In the genomic region with DNA sequence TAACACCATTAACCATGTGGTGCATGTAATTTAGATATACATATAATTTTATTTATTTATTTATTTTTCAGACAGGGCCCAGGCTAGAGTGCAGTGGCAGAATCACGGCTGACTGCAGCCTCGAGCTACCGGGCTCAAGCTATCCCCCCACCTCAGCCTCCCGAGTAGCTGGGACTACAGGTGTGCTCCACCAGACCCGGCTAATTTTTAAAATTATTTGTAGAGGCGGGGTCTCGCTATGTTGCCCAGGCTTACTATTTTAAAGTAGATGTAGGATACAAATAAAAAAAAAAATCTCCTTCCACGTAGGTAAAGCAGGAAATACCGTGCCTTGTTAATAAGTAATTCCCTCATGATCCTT, we compare ENCODE assay signal across 8 cellular contexts. TPM values are rescaled to one million over a fixed set of nuclear protein-coding genes. Genes with fewer than 3 reads are reported as not detected.
DNase-seq lines count a peak whose midpoint lies in the region; ATAC-seq and TF ChIP-seq lines count a peak whose summit lies in the region.

No MANE protein-coding gene starts in this region.

- no peak for DNase-seq in H9
- no peak for DNase-seq in WTC11 (ENCODE audit: low spot score)
- no peak for DNase-seq in glutamatergic neuron
- no peak for DNase-seq in Kasumi-1 (lab: John Stamatoyannopoulos, UW)
- no peak for DNase-seq in T1000 (lab: John Stamatoyannopoulos, UW)
- DNase-seq in NCI-H1048 (lab: John Stamatoyannopoulos, UW): no peak

- TF ChIP-seq CTCF in H9 (conservative IDR thresholded peaks at IDR 0.05): no peak
- no peak for TF ChIP-seq CTCF in WTC11 (IDR thresholded peaks at IDR 0.05)
- no peak for TF ChIP-seq CTCF in glutamatergic neuron (IDR thresholded peaks at IDR 0.05; ENCODE audit: partially characterized antibody, unreplicated experiment)

- H2BK20ac ChIP-seq in H9 (ENCODE audit: low read depth, low read length, poor library complexity, severe bottlenecking): no peak overlapping the region

- peak overlapping the region; percentile 97 to 99 (median 97); a peak in 6 of 7 replicates for H3K27ac Mint-ChIP-seq in H9
- peak overlapping the region; percentile 95 for H3K27ac Mint-ChIP-seq in WTC11
- peak overlapping the region; percentile 94 for H3K27ac Mint-ChIP-seq in glutamatergic neuron (ENCODE audit: unreplicated experiment)

- no peak overlapping the region for H4K5ac ChIP-seq in H9 (ENCODE audit: insufficient read length, low read depth, low read length)

- POLR2A ChIA-PET in WTC11 (lab: Charles Lee): interaction anchor here (1.0 kb wide), 2 partner anchors 203 to 266 kb away, joined by 4 to 6 read pairs; a partner anchor contains a TSS

- H3K27me3 ChIP-seq in H9 (ENCODE audit: insufficient read depth, low read length) (no peaks in the 10 kb centered on the region; the same call in 1 of the 2 replicates), skeletal muscle tissue (ENCODE audit: control insufficient read depth in 3 of 3, insufficient read depth in 3 of 3, low read length in 3 of 3) (no peaks in the 10 kb centered on the region)

- no peaks in the 10 kb centered on the region for H4K20me1 ChIP-seq in H9 (ENCODE audit: control insufficient read depth, insufficient read depth, insufficient read length)

- H3K27ac ChIP-seq in H9 (ENCODE audit: insufficient read length, low read depth, low read length): no peak overlapping the region
- H3K27ac ChIP-seq in skeletal muscle tissue (ENCODE audit: low read depth, low read length): peak overlapping the region; percentile 99

- H3K18ac ChIP-seq in H9 (ENCODE audit: insufficient read length, low read depth, low read length): no peak overlapping the region

- H3K4me1 ChIP-seq in H9 (ENCODE audit: insufficient read depth, low read length): no peaks in the 10 kb centered on the region
- H3K4me1 ChIP-seq in skeletal muscle tissue (ENCODE audit: control insufficient read depth in 3 of 3, insufficient read depth in 3 of 3, low read length in 3 of 3): peaks cover 0 to 8% (median 2%) of the 10 kb centered on the region in 3 donors

- peaks cover 5% of the 10 kb centered on the region for H3K23me2 ChIP-seq in H9 (ENCODE audit: insufficient read length, low read depth, low read length, poor library complexity, severe bottlenecking)

- H3K4me1 Mint-ChIP-seq in H9 (peaks cover 0 to 4% of the 10 kb centered on the region in 2 experiments; a peak in 2 of 4 replicates), WTC11 (0 out of 2 replicates have a peak, but pooled peaks cover 3% of the 10 kb centered on the region), glutamatergic neuron (ENCODE audit: low read depth, unreplicated experiment) (no peaks in the 10 kb centered on the region)

- H3K14ac ChIP-seq in H9 (ENCODE audit: insufficient read depth, low read length): no peak overlapping the region

- H2BK120ac ChIP-seq in H9 (ENCODE audit: low read depth, low read length, poor library complexity, severe bottlenecking): peak overlapping the region; percentile 97

- H3K4ac ChIP-seq in H9 (ENCODE audit: low read depth, low read length): no peak overlapping the region; the same call in 1 of the 2 replicates

- H2BK15ac ChIP-seq in H9 (ENCODE audit: low read depth, low read length): no peak overlapping the region

- H3K4me3 Mint-ChIP-seq in H9: peak overlapping the region; percentile 90 to 94
- H3K4me3 Mint-ChIP-seq in WTC11: peak overlapping the region; percentile 91
- H3K4me3 Mint-ChIP-seq in glutamatergic neuron (ENCODE audit: unreplicated experiment): peak overlapping the region; percentile 91

- H3K79me1 ChIP-seq in H9 (ENCODE audit: insufficient read depth, low read depth, low read length, poor library complexity, severe bottlenecking): no peaks in the 10 kb centered on the region

- H3K36me3 ChIP-seq in skeletal muscle tissue (ENCODE audit: control insufficient read depth in 3 of 3, insufficient read depth in 3 of 3, low read length in 3 of 3): peaks cover 0 to 6% (median 3%) of the 10 kb centered on the region in 3 donors

- no peaks in the 10 kb centered on the region for H3K79me2 ChIP-seq in H9 (ENCODE audit: insufficient read depth, low read length)

- no peak overlapping the region for H2AFZ ChIP-seq in H9 (ENCODE audit: low read length)

- H3K9me3 Mint-ChIP-seq in H9: no peaks in the 10 kb centered on the region
- H3K9me3 Mint-ChIP-seq in WTC11: no peaks in the 10 kb centered on the region
- H3K9me3 Mint-ChIP-seq in glutamatergic neuron (ENCODE audit: unreplicated experiment): peaks cover 5% of the 10 kb centered on the region

- no peak overlapping the region for H3T11ph ChIP-seq in H9 (ENCODE audit: low read length)

- H3K9me3 ChIP-seq in H9 (ENCODE audit: control insufficient read depth, low read depth, low read length): no peaks in the 10 kb centered on the region
- H3K9me3 ChIP-seq in skeletal muscle tissue (ENCODE audit: control insufficient read depth in 3 of 3, low read length in 3 of 3): no peaks in the 10 kb centered on the region

- no peak overlapping the region for H4K8ac ChIP-seq in H9 (replicated peaks; ENCODE audit: insufficient read length, low read depth, low read length)

- H3K4me2 ChIP-seq in H9 (ENCODE audit: insufficient read depth, insufficient read length, low read length): no peak overlapping the region

- H3K23ac ChIP-seq in H9 (ENCODE audit: insufficient read length, low read depth, low read length): no peak overlapping the region

- H3K27me3 Mint-ChIP-seq in H9 (ENCODE audit: low read depth) (no peaks in the 10 kb centered on the region), WTC11 (ENCODE audit: low read depth) (peaks cover 2% of the 10 kb centered on the region; the same call in 1 of the 2 replicates), glutamatergic neuron (ENCODE audit: unreplicated experiment) (peaks cover 3% of the 10 kb centered on the region)

- ATAC-seq in WTC11 (no peak), HG02938 (IDR thresholded peaks at IDR 0.05; ENCODE audit: unreplicated experiment) (no peak)

- H3K4me3 ChIP-seq in skeletal muscle tissue (ENCODE audit: low read length in 3 of 3): peak overlapping the region; percentile 78 to 96 (median 96)

- no peak overlapping the region for H4K91ac ChIP-seq in H9 (ENCODE audit: insufficient read length, low read depth, low read length)

- no peak overlapping the region for H2BK12ac ChIP-seq in H9 (ENCODE audit: insufficient read length, low read depth, low read length)

- CTCF ChIA-PET in WTC11 (lab: Charles Lee): interaction anchor here (0.8 to 2.6 kb wide), 4 partner anchors 19 to 157 kb away, joined by 3 to 27 read pairs (median 4); a partner anchor contains a TSS

- no peak overlapping the region for H3K56ac ChIP-seq in H9 (ENCODE audit: insufficient read length, low read depth, low read length)

- no peak overlapping the region for H2BK5ac ChIP-seq in H9 (ENCODE audit: insufficient read length, low read length)

- H3K36me3 Mint-ChIP-seq in H9 (ENCODE audit: insufficient read depth in 1 of 3, low read depth in 3 of 3): peaks cover 0 to 4% (median 0%) of the 10 kb centered on the region in 3 experiments; a peak in 2 of 7 replicates
- H3K36me3 Mint-ChIP-seq in WTC11: no peaks in the 10 kb centered on the region
- no peaks in the 10 kb centered on the region for H3K36me3 Mint-ChIP-seq in glutamatergic neuron (ENCODE audit: unreplicated experiment)

- H2AK5ac ChIP-seq in H9 (ENCODE audit: insufficient read length, low read length): no peak overlapping the region

- H3K9ac ChIP-seq in H9 (ENCODE audit: extremely low read depth, insufficient read length, low read length) (no peak overlapping the region), skeletal muscle tissue (ENCODE audit: low read depth in 1 of 3, low read length in 3 of 3) (peak overlapping the region; percentile 63 to 98 (median 84))

- no CpG with 5 or more reads among the region's 9 CpGs for WGBS in H9 (ENCODE audit: extremely low coverage, insufficient read length, low lambda C conversion rate)

TF ChIP-seq in WTC11, 78 proteins besides CTCF, POLR2A, EP300 and RAD21 (continues in another document):
- TF ChIP-seq, protein P1, sequence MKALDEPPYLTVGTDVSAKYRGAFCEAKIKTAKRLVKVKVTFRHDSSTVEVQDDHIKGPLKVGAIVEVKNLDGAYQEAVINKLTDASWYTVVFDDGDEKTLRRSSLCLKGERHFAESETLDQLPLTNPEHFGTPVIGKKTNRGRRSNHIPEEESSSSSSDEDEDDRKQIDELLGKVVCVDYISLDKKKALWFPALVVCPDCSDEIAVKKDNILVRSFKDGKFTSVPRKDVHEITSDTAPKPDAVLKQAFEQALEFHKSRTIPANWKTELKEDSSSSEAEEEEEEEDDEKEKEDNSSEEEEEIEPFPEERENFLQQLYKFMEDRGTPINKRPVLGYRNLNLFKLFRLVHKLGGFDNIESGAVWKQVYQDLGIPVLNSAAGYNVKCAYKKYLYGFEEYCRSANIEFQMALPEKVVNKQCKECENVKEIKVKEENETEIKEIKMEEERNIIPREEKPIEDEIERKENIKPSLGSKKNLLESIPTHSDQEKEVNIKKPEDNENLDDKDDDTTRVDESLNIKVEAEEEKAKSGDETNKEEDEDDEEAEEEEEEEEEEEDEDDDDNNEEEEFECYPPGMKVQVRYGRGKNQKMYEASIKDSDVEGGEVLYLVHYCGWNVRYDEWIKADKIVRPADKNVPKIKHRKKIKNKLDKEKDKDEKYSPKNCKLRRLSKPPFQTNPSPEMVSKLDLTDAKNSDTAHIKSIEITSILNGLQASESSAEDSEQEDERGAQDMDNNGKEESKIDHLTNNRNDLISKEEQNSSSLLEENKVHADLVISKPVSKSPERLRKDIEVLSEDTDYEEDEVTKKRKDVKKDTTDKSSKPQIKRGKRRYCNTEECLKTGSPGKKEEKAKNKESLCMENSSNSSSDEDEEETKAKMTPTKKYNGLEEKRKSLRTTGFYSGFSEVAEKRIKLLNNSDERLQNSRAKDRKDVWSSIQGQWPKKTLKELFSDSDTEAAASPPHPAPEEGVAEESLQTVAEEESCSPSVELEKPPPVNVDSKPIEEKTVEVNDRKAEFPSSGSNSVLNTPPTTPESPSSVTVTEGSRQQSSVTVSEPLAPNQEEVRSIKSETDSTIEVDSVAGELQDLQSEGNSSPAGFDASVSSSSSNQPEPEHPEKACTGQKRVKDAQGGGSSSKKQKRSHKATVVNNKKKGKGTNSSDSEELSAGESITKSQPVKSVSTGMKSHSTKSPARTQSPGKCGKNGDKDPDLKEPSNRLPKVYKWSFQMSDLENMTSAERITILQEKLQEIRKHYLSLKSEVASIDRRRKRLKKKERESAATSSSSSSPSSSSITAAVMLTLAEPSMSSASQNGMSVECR (CRISPR knock-in tag; IDR thresholded peaks at IDR 0.05; ENCODE audit: borderline replicate concordance): no peak
- no peak for TF ChIP-seq GABPB1 (CRISPR knock-in tag; IDR thresholded peaks at IDR 0.05)

RNA-seq across cellular contexts. Expression of a gene that starts 0.4 kb away (rescaled TPM):
- total RNA-seq in H9 (2021): 26.7 and 29.6 TPM in 2 replicates
- 20.7 to 27.4 TPM (median 22.4 TPM) in 3 replicates for total RNA-seq in WTC11 (2021)
- total RNA-seq in glutamatergic neuron (ENCODE audit: unreplicated experiment): 21.3 TPM
- total RNA-seq in skeletal muscle tissue: 25.1 TPM

RNA-seq across cellular contexts. Expression of a gene that starts 46.8 kb away (rescaled TPM):
- total RNA-seq in H9 (2021) (8.8 and 9.1 TPM in 2 replicates), WTC11 (2021) (5.3 to 7.1 TPM (median 6.6 TPM) in 3 replicates), glutamatergic neuron (ENCODE audit: unreplicated experiment) (3.4 TPM), skeletal muscle tissue (33.4 TPM)
